In genomic region chrX:10966057-10966456, GRCh38 we compare ENCODE assay signal across 32 cellular contexts.
"Had no signal": no experiment of that assay in that cellular context is flagged by ENCODE, and none has a peak within 500 bp of the region (broad histone marks: within the 10 kb centered on the region; RNA-seq: fewer than 3 reads in every experiment).

No MANE protein-coding gene starts in this region.

- H3K27ac ChIP-seq: adrenal gland, body of pancreas, brain microvascular endothelial cell, breast epithelium, VCaP had no signal

- DNase-seq: activated B cell treated with CpG ODN at 0.5 μM for 24 hours; activated CD4-positive, alpha-beta memory T cell treated with anti-CD3 and anti-CD28 coated beads for 36 hours; activated CD4-positive, alpha-beta T cell treated with anti-CD3 and anti-CD28 coated beads for 4 hours; activated CD4-positive, alpha-beta T cell treated with anti-CD3 and anti-CD28 coated beads, Interleukin-2, amount 10 ng/mL, durations not matched to agents 24 days and 14 days; activated CD4-positive, alpha-beta T cell treated with anti-CD3 and anti-CD28 coated beads, Interleukin-2, amount 50 U/mL, for 1 hour; activated CD4-positive, alpha-beta T cell treated with anti-CD3 and anti-CD28 coated beads, Interleukin-2, amount 50 U/mL, for 4 hours; activated CD4-positive, CD25-positive, alpha-beta regulatory T cell treated with anti-CD3 and anti-CD28 coated beads, Interleukin-2, amount 50 U/mL, for 72 hours; activated CD8-positive, alpha-beta memory T cell treated with anti-CD3 and anti-CD28 coated beads, Interleukin-2, amount 50 U/mL, for 4 hours; activated CD8-positive, alpha-beta T cell treated with anti-CD3 and anti-CD28 coated beads for 36 hours; activated effector memory CD4-positive, alpha-beta T cell treated with anti-CD3 and anti-CD28 coated beads, Interleukin-2, amount 50 U/mL, for 16 hours; activated gamma-delta T cell treated with Interleukin-2 at 50 U/mL for 16 hours; activated naive CD4-positive, alpha-beta T cell; activated naive CD4-positive, alpha-beta T cell treated with anti-CD3 and anti-CD28 coated beads for 36 hours; activated naive CD4-positive, alpha-beta T cell treated with anti-CD3 and anti-CD28 coated beads, Interleukin-2, amount 50 U/mL, for 16 hours; activated naive CD8-positive, alpha-beta T cell treated with anti-CD3 and anti-CD28 coated beads for 36 hours; activated T-cell treated with anti-CD3 and anti-CD28 coated beads for 4 hours; activated T-cell treated with anti-CD3 and anti-CD28 coated beads, Interleukin-2, amount 50 U/mL, for 1 hour; activated T-cell treated with anti-CD3 and anti-CD28 coated beads, Interleukin-2, amount 50 U/mL, for 4 hours; activated T-cell treated with anti-CD3 and anti-CD28 coated beads, Interleukin-2, amount 50 U/mL, for 72 hours; adrenal gland; amniotic stem cell; aorta; body of pancreas; brain microvascular endothelial cell; central memory CD4-positive, alpha-beta T cell; T-cell; T-helper 17 cell had no signal

- FAIRE-seq: TTC549 had no signal

- ATAC-seq: activated CD8-positive, alpha-beta T cell treated with anti-CD3 and anti-CD28 coated beads for 36 hours; activated naive CD4-positive, alpha-beta T cell treated with anti-CD3 and anti-CD28 coated beads, Interleukin-2, amount 50 U/mL, for 72 hours; activated T-cell treated with anti-CD3 and anti-CD28 coated beads, Interleukin-2, amount 50 U/mL, for 4 hours; activated T-cell treated with anti-CD3 and anti-CD28 coated beads, Interleukin-2, amount 50 U/mL, for 72 hours; activated T-helper 17 cell treated with anti-CD3 and anti-CD28 coated beads, Interleukin-2, amount 50 U/mL, for 72 hours; body of pancreas; T-cell; T-helper 17 cell had no signal

- H3K36me3 ChIP-seq: adrenal gland, brain microvascular endothelial cell, breast epithelium had no signal

- H3K4me1 ChIP-seq: adrenal gland, body of pancreas, breast epithelium had no signal

- H3K9me3 ChIP-seq: adrenal gland, body of pancreas, breast epithelium had no signal

- H3K4me3 ChIP-seq: adrenal gland, body of pancreas, breast epithelium had no signal

- H3K27me3 ChIP-seq: adrenal gland, body of pancreas, brain microvascular endothelial cell, breast epithelium had no signal
